ENCODE assay signal across 15 cellular contexts in genomic region chr10:31586708-31587107, GRCh38.
DNase-seq lines count a peak whose midpoint lies in the region; FAIRE-seq and TF ChIP-seq lines count a peak whose summit lies in the region.
"Had no signal": no experiment of that assay in that cellular context is flagged by ENCODE, and none has a peak within 500 bp of the region (broad histone marks: within the 10 kb centered on the region; RNA-seq: fewer than 3 reads in every experiment).

No MANE protein-coding gene starts in this region.

- no peak for TF ChIP-seq CTCF in CD14-positive monocyte (IDR thresholded peaks at IDR 0.05)
- TF ChIP-seq CTCF in nephron progenitor cell (IDR thresholded peaks at IDR 0.05) = no peak
- no peak for TF ChIP-seq CTCF in kidney (IDR thresholded peaks at IDR 0.05; ENCODE audit: borderline replicate concordance, extremely low read depth, insufficient read depth)

- peak overlapping the region; percentile 72 to 81 for H3K4me3 Mint-ChIP-seq in CD14-positive monocyte
- no peak overlapping the region for H3K4me3 Mint-ChIP-seq in nephron progenitor cell
- H3K4me3 Mint-ChIP-seq: memory B cell, type B pancreatic cell had no signal

- no peak overlapping the region for H3K4me3 ChIP-seq in kidney (ENCODE audit: low read length in 2 of 2)
- H3K4me3 ChIP-seq: SJSA1 had no signal

- peaks cover 74% of the 10 kb centered on the region for H3K4me1 Mint-ChIP-seq in CD14-positive monocyte
- H3K4me1 Mint-ChIP-seq in nephron progenitor cell = peaks cover 33% of the 10 kb centered on the region
- H3K4me1 Mint-ChIP-seq: memory B cell had no signal

- H3K36me3 ChIP-seq in kidney (ENCODE audit: control insufficient read depth in 1 of 2, insufficient read depth in 2 of 2, low read length in 2 of 2) = no peaks in the 10 kb centered on the region
- H3K36me3 ChIP-seq: SJSA1 had no signal

- H3K27me3 Mint-ChIP-seq in CD14-positive monocyte (ENCODE audit: low read depth in 3 of 3) = no peaks in the 10 kb centered on the region
- peaks cover 4% of the 10 kb centered on the region for H3K27me3 Mint-ChIP-seq in nephron progenitor cell (ENCODE audit: low read depth, poor library complexity)
- H3K27me3 Mint-ChIP-seq: type B pancreatic cell had no signal

- peak overlapping the region; percentile 13 for H3K27ac ChIP-seq in angular gyrus (ENCODE audit: low read depth, low read length)
- H3K27ac ChIP-seq in kidney (ENCODE audit: low read depth in 2 of 2, low read length in 2 of 2) = no peak overlapping the region
- H3K27ac ChIP-seq: SJSA1 had no signal

- DNase-seq in Ammon's horn (ENCODE audit: low spot score) (peak; percentile 76), CD14-positive monocyte (ENCODE audit: low spot score) (peak; percentile 56), myocyte (ENCODE audit: low read depth) (peak; percentile 45), NCI-H1436 treated with DMSO at 0.1 percent for 48 hours (lab: John Stamatoyannopoulos, UW) (no peak), nephron progenitor cell (no peak), kidney (no peak)
- DNase-seq: activated T-cell treated with anti-CD3 and anti-CD28 coated beads for 4 hours; dermis blood vessel endothelial cell; NK-92 treated with Interleukin-12 subunit alpha and Interleukin-12 subunit beta, amount 100 ng/mL, for 24 hours had no signal

- H3K9ac ChIP-seq in kidney (ENCODE audit: low read length in 2 of 2) = no peak overlapping the region

- H3K27ac Mint-ChIP-seq in CD14-positive monocyte (peak overlapping the region; percentile 86 to 91 (median 91)), nephron progenitor cell (no peak overlapping the region)
- H3K27ac Mint-ChIP-seq: memory B cell, type B pancreatic cell had no signal

- no peak for FAIRE-seq in kidney (lab: Jason Lieb, UNC)
- FAIRE-seq: astrocyte, HTR-8/SVneo had no signal

- H3K9me3 Mint-ChIP-seq in CD14-positive monocyte (peaks cover 9 to 27% (median 15%) of the 10 kb centered on the region in 7 donors), nephron progenitor cell (peaks cover 22% of the 10 kb centered on the region)
- H3K9me3 Mint-ChIP-seq: type B pancreatic cell had no signal

- intact Hi-C loops in CD14-positive monocyte (cut with micrococcal nuclease) = loop anchor here (10.0 kb wide), 2 partner anchors 178 to 552 kb away; partner anchors contain the start of gene ZNF438 (in 1 of the 2)
- intact Hi-C loops in kidney (cut with DNase I) = no loop called here

- no peaks in the 10 kb centered on the region for H3K9me3 ChIP-seq in kidney (ENCODE audit: control insufficient read depth in 1 of 2, low read length in 2 of 2)
- H3K9me3 ChIP-seq: SJSA1 had no signal

- H3K36me3 Mint-ChIP-seq in CD14-positive monocyte (peaks cover 3 to 10% of the 10 kb centered on the region in 2 donors), nephron progenitor cell (ENCODE audit: low read depth) (peaks cover 4% of the 10 kb centered on the region)
- H3K36me3 Mint-ChIP-seq: memory B cell, type B pancreatic cell had no signal

- peaks cover 4 to 21% of the 10 kb centered on the region in 2 donors for H3K4me1 ChIP-seq in kidney (ENCODE audit: control insufficient read depth in 1 of 2, insufficient read depth in 1 of 2, low read depth in 1 of 2, low read length in 2 of 2)

Comparison
In these comparisons a context has a peak if more than half of its experiments do, and no peak if none do; other contexts are left out.
1. DNase-seq: peak in Ammon's horn (single experiment), CD14-positive monocyte (single experiment) and myocyte (single experiment); none in NCI-H1436 treated with DMSO at 0.1 percent for 48 hours (single experiment), nephron progenitor cell (single experiment) and kidney (single experiment).